ENCODE assay signal across 19 cellular contexts in the genomic region with DNA sequence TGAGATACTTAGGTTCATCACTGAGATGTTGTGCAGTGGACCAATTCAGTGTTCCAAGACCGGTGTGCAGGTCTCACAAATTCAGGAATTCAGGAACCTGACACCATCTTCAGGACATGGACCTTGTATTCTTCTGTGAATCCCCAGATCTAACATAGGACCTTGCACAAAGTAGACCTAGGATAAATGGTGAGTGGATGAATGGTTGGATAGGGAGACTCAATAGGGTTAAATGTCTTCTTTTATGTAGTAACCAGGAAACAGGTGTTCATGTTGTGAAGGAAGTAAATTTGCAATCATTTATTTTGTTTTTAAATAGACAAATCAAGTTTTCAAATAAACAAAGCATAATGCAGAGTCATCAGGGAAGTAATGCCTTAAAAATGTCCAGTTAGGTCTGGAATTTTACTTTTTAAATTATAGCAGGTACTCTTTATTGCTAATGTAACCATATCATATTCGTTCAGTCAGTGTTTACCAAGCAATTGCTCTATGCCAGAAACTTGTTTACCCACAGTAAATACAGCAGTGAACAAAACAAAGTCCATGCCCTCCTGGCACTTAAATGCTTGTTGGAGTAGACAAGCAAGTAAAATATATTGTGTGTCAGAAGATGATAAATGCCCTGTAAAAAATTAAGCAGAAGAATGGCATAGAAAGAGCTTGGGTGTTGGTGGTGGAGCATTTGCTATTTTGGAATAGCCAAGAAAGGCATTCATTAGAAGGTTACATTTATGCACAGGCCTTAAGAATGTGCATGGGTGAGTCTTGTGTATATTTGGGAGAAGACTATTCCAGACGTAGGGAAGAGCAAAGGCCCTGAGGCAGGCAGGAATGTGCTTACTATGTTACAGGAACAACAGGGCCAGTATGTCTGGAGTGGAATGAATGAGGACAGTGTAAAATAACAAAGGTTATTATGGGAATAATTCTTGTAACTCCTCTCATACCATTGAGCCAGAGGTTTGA. TPM values are rescaled to one million over a fixed set of nuclear protein-coding genes. Genes with fewer than 3 reads are reported as not detected.
DNase-seq lines count a peak whose midpoint lies in the region; ATAC-seq, FAIRE-seq and TF ChIP-seq lines count a peak whose summit lies in the region.
"Had no signal": no experiment of that assay in that cellular context is flagged by ENCODE, and none has a peak within 500 bp of the region (broad histone marks: within the 10 kb centered on the region; RNA-seq: fewer than 3 reads in every experiment).

No MANE protein-coding gene starts in this region.

- peak; percentile 51 to 92; a peak in 4 of 6 replicates for ATAC-seq in A549
- no peak for ATAC-seq in sciatic nerve
- ATAC-seq in GM21390 (IDR thresholded peaks at IDR 0.05; ENCODE audit: unreplicated experiment) = no peak
- ATAC-seq: CD8-positive, alpha-beta T cell; K562; stimulated activated naive CD8-positive, alpha-beta T cell treated with anti-CD3 and anti-CD28 coated beads, Interleukin-15, Interleukin-2, amounts not matched to agents 100 U/mL and 50 U/mL, for 24 hours had no signal

- TF ChIP-seq CTCF in A549 (IDR thresholded peaks at IDR 0.05) (no peak), colonic mucosa (IDR thresholded peaks at IDR 0.05) (no peak)

- H3K9me3 ChIP-seq in A549 (no peaks in the 10 kb centered on the region), colonic mucosa (no peaks in the 10 kb centered on the region)
- H3K9me3 ChIP-seq: adrenal gland, lower lobe of right lung had no signal

- WGBS in A549 (ENCODE audit: missing lambda C conversion rate) = 30% methylated on average over 3 of the region's 3 CpGs

- DNase-seq in A549 (ENCODE audit: low read depth in 1 of 2, low spot score in 1 of 2) (peak in 1 of 2 experiments; percentile 91), NCI-H1092 treated with DMSO at 0.1 percent for 48 hours (lab: John Stamatoyannopoulos, UW) (peak; percentile 93), NCI-H345 (lab: John Stamatoyannopoulos, UW) (peak; percentile 85), colonic mucosa (peak; percentile 36), sciatic nerve (ENCODE audit: low spot score) (no peak), NCI-H82 (lab: John Stamatoyannopoulos, UW) (no peak), NAMALWA (ENCODE audit: low spot score) (no peak)
- DNase-seq: activated CD8-positive, alpha-beta memory T cell treated with anti-CD3 and anti-CD28 coated beads for 24 hours; adrenal gland; CD8-positive, alpha-beta T cell; central memory CD4-positive, alpha-beta T cell; GDM1; lower lobe of right lung; naive B cell; NCI-H187 treated with DMSO at 0.1 percent for 48 hours; stimulated activated CD4-positive, alpha-beta T cell treated with anti-CD3 and anti-CD28 coated beads, Interleukin-12 subunit alpha, Interleukin-12 subunit beta, amount 100 ng/mL, for 4 hours; stimulated activated naive CD8-positive, alpha-beta T cell treated with anti-CD3 and anti-CD28 coated beads, Interleukin-15, Interleukin-2, amounts not matched to agents 100 U/mL and 50 U/mL, for 24 hours had no signal

- intact Hi-C loops in colonic mucosa (cut with DNase I) (loop anchor here (10.0 kb wide), 2 partner anchors 131 to 701 kb away; no protein-coding TSS in a partner anchor), sciatic nerve (cut with DNase I) (no loop called here)

- no peak overlapping the region for H3K9ac ChIP-seq in colonic mucosa (ENCODE audit: low read depth in 2 of 2, low read length in 2 of 2)

- TF ChIP-seq EP300 in A549 (IDR thresholded peaks at IDR 0.05) = no peak

- FAIRE-seq in A549 (lab: Jason Lieb, UNC) = no peak
- FAIRE-seq: K562 had no signal

- peak overlapping the region; percentile 49 for H3K4me2 ChIP-seq in A549

- H3K27ac ChIP-seq in A549 (peak overlapping the region; percentile 24 to 45; a peak in 4 of 6 replicates), colonic mucosa (peak overlapping the region; percentile 14)
- H3K27ac ChIP-seq: adrenal gland, lower lobe of right lung had no signal

- H3K4me1 ChIP-seq in A549 (peaks cover 33% of the 10 kb centered on the region), colonic mucosa (no peaks in the 10 kb centered on the region)
- H3K4me1 ChIP-seq: adrenal gland, lower lobe of right lung had no signal

- H3K4me3 ChIP-seq in A549 (no peak overlapping the region), colonic mucosa (no peak overlapping the region)
- H3K4me3 ChIP-seq: adrenal gland, K562, lower lobe of right lung had no signal

- no peaks in the 10 kb centered on the region for H3K36me3 ChIP-seq in colonic mucosa

- POLR2A ChIA-PET in A549 (lab: Yijun Ruan, JAX) = no interaction called here

- no peak for TF ChIP-seq POLR2A in A549 (IDR thresholded peaks at IDR 0.05; ENCODE audit: low read length)

- CTCF ChIA-PET in A549 (lab: Yijun Ruan, JAX) = no interaction called here

- no peaks in the 10 kb centered on the region for H3K27me3 ChIP-seq in colonic mucosa
- H3K27me3 ChIP-seq: adrenal gland had no signal

- no peak for TF ChIP-seq RAD21 in A549 (conservative IDR thresholded peaks at IDR 0.05 in 1 of 2, IDR thresholded peaks at IDR 0.05 in 1 of 2)

TF ChIP-seq in A549, 52 proteins besides CTCF, POLR2A, EP300 and RAD21 (continues in another document):
- TF ChIP-seq RNF2 (IDR thresholded peaks at IDR 0.05; ENCODE audit: borderline replicate concordance, low read depth) (no peak), HDAC2 (IDR thresholded peaks at IDR 0.05) (peak; percentile 85; the same call in 1 of the 2 replicates), CHD4 (IDR thresholded peaks at IDR 0.05; ENCODE audit: borderline replicate concordance) (peak; percentile 62; the same call in 1 of the 2 replicates), HOXB13 (CRISPR knock-in tag; IDR thresholded peaks at IDR 0.05; ENCODE audit: low read depth) (no peak; the same call in 1 of the 2 replicates), JUNB (IDR thresholded peaks at IDR 0.05) (peak; percentile 29; the same call in 1 of the 2 replicates), ZFP36 (IDR thresholded peaks at IDR 0.05; ENCODE audit: borderline replicate concordance, partially characterized antibody) (peak; percentile 19), CBX2 (IDR thresholded peaks at IDR 0.05; ENCODE audit: borderline replicate concordance, low read depth) (no peak), GATA3 (IDR thresholded peaks at IDR 0.05; ENCODE audit: borderline replicate concordance) (peak; percentile 92), RARB (CRISPR knock-in tag; IDR thresholded peaks at IDR 0.05) (no peak), ZC3H11A (IDR thresholded peaks at IDR 0.05) (no peak), FOSB (CRISPR knock-in tag; IDR thresholded peaks at IDR 0.05) (peak; percentile 89; the same call in 1 of the 2 replicates), HOXB5 (CRISPR knock-in tag; IDR thresholded peaks at IDR 0.05) (peak; percentile 98), MYC (IDR thresholded peaks at IDR 0.05; ENCODE audit: borderline replicate concordance, low read length) (no peak), HOXA7 (CRISPR knock-in tag; IDR thresholded peaks at IDR 0.05) (no peak), EHF (CRISPR knock-in tag; IDR thresholded peaks at IDR 0.05) (peak; percentile 31; the same call in 1 of the 2 replicates), KDM1A (IDR thresholded peaks at IDR 0.05; ENCODE audit: low read depth) (peak; percentile 90), NFE2L2 (conservative IDR thresholded peaks at IDR 0.05; ENCODE audit: low read length) (no peak), CEBPB (IDR thresholded peaks at IDR 0.05) (peak in 1 of 2 experiments; percentile 42; a peak in 1 of 4 replicates), FOXS1 (CRISPR knock-in tag; IDR thresholded peaks at IDR 0.05) (0 out of 2 replicates have a peak, but pooled peaks have one; percentile 25), JUN (IDR thresholded peaks at IDR 0.05) (peak in 1 of 2 experiments; percentile 31; a peak in 1 of 5 replicates), FOSL2 (IDR thresholded peaks at IDR 0.05) (no peak), FOSL2 (CRISPR knock-in tag; IDR thresholded peaks at IDR 0.05) (peak; percentile 65), MAFK (IDR thresholded peaks at IDR 0.05; ENCODE audit: partially characterized antibody) (peak; percentile 15), POLR2AphosphoS2 (conservative IDR thresholded peaks at IDR 0.05; ENCODE audit: low read length) (no peak), BHLHE40 (IDR thresholded peaks at IDR 0.05; ENCODE audit: low read depth, low read length) (no peak)
- TF ChIP-seq, protein P1, sequence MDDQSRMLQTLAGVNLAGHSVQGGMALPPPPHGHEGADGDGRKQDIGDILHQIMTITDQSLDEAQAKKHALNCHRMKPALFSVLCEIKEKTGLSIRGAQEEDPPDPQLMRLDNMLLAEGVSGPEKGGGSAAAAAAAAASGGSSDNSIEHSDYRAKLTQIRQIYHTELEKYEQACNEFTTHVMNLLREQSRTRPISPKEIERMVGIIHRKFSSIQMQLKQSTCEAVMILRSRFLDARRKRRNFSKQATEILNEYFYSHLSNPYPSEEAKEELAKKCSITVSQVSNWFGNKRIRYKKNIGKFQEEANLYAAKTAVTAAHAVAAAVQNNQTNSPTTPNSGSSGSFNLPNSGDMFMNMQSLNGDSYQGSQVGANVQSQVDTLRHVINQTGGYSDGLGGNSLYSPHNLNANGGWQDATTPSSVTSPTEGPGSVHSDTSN (IDR thresholded peaks at IDR 0.05) = peak; percentile 71; the same call in 1 of the 2 replicates
- TF ChIP-seq, protein P2, sequence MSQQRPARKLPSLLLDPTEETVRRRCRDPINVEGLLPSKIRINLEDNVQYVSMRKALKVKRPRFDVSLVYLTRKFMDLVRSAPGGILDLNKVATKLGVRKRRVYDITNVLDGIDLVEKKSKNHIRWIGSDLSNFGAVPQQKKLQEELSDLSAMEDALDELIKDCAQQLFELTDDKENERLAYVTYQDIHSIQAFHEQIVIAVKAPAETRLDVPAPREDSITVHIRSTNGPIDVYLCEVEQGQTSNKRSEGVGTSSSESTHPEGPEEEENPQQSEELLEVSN (IDR thresholded peaks at IDR 0.05; ENCODE audit: borderline replicate concordance, low read depth) = no peak

RNA-seq across cellular contexts. Expression of a gene that starts 26.3 kb away (rescaled TPM):
- polyA plus RNA-seq in A549 (2011; rRNA removed) (48.1 and 59.1 TPM in 2 replicates), A549 (2017; fragmentation: RNase III; extraction: RNeasy Plus Mini Kit Qiagen cat#74134 plus additional on column Dnase treatment) (31.6 to 35.7 TPM (median 34.2 TPM) in 3 replicates)
- 19.7 and 20.3 TPM in 2 replicates for polyA plus RNA-seq in A549 (2012; cell fraction: cytosol; rRNA removed)
- polyA plus RNA-seq in A549 (2012; cell fraction: nucleus; rRNA removed) = 12.8 and 15.0 TPM in 2 replicates
- polyA minus RNA-seq in A549 (2011; rRNA and poly(A)+ RNA removed) = 8.6 and 13.2 TPM in 2 replicates
- total RNA-seq in colonic mucosa (10 to 100 TPM; 11.2 to 15.0 TPM), sciatic nerve (18.5 TPM)

RNA-seq across cellular contexts. Expression of a gene that starts 38.5 kb away (rescaled TPM):
- polyA plus RNA-seq in A549 (2011; rRNA removed) (22.9 and 23.6 TPM in 2 replicates), A549 (2017; fragmentation: RNase III; extraction: RNeasy Plus Mini Kit Qiagen cat#74134 plus additional on column Dnase treatment) (7.9 to 8.4 TPM (median 8.3 TPM) in 3 replicates)
- polyA plus RNA-seq in A549 (2012; cell fraction: cytosol; rRNA removed) = 3.4 and 4.4 TPM in 2 replicates
- polyA plus RNA-seq in A549 (2012; cell fraction: nucleus; rRNA removed) = 18.3 and 19.5 TPM in 2 replicates
- polyA minus RNA-seq in A549 (2011; rRNA and poly(A)+ RNA removed) = 47.3 and 57.7 TPM in 2 replicates
- total RNA-seq in colonic mucosa (1 to 10 TPM; 8.7 to 9.8 TPM), sciatic nerve (16.0 TPM)

Comparison
In these comparisons a context has a peak if more than half of its experiments do, and no peak if none do; other contexts are left out.
1. ATAC-seq: peak in A549 (2 of 2); none in sciatic nerve (single experiment) and GM21390 (single experiment).
2. DNase-seq: peak in NCI-H1092 treated with DMSO at 0.1 percent for 48 hours (single experiment), NCI-H345 (single experiment) and colonic mucosa (single experiment); none in sciatic nerve (single experiment), NCI-H82 (single experiment) and NAMALWA (single experiment).